ENCODE assay signal across 10 cellular contexts in genomic region chr9:120965344-120966004, GRCh38. TPM values are rescaled to one million over a fixed set of nuclear protein-coding genes. Genes with fewer than 3 reads are reported as not detected.
DNase-seq lines count a peak whose midpoint lies in the region; ATAC-seq and TF ChIP-seq lines count a peak whose summit lies in the region.
"Had no signal": no experiment of that assay in that cellular context is flagged by ENCODE, and none has a peak within 500 bp of the region (broad histone marks: within the 10 kb centered on the region; RNA-seq: fewer than 3 reads in every experiment).

No MANE protein-coding gene starts in this region.

- H4K8ac ChIP-seq in H9 (replicated peaks; ENCODE audit: insufficient read length, low read depth, low read length): no peak overlapping the region

- H4K20me1 ChIP-seq in H9 (ENCODE audit: control insufficient read depth, insufficient read depth, insufficient read length): no peaks in the 10 kb centered on the region

- H3K4me2 ChIP-seq in H9 (ENCODE audit: insufficient read depth, insufficient read length, low read length): no peak overlapping the region

- no peak overlapping the region for H2BK120ac ChIP-seq in H9 (ENCODE audit: low read depth, low read length, poor library complexity, severe bottlenecking)

- no peaks in the 10 kb centered on the region for H3K79me1 ChIP-seq in H9 (ENCODE audit: insufficient read depth, low read depth, low read length, poor library complexity, severe bottlenecking)

- no peak overlapping the region for H2AK5ac ChIP-seq in H9 (ENCODE audit: insufficient read length, low read length)

- no peak overlapping the region for H2BK5ac ChIP-seq in H9 (ENCODE audit: insufficient read length, low read length)

- H4K91ac ChIP-seq in H9 (ENCODE audit: insufficient read length, low read depth, low read length): no peak overlapping the region

- H3K4me1 ChIP-seq in H9 (ENCODE audit: insufficient read depth, low read length): peaks cover 2% of the 10 kb centered on the region; the same call in 1 of the 2 replicates

- DNase-seq in H9 (peak; percentile 53), NCI-H69 (lab: John Stamatoyannopoulos, UW) (peak; percentile 68), foreskin melanocyte (peak; percentile 67), osteocyte (ENCODE audit: extremely low spot score, unreplicated experiment) (no peak), GOT3 (lab: John Stamatoyannopoulos, UW) (no peak), germinal center (ENCODE audit: low spot score) (no peak), MV-4-11 (lab: John Stamatoyannopoulos, UW) (no peak)
- DNase-seq: activated CD8-positive, alpha-beta memory T cell treated with anti-CD3 and anti-CD28 coated beads, Interleukin-2, amount 10 ng/mL, durations not matched to agents 7 days and 5 days had no signal

- no peak overlapping the region for H4K5ac ChIP-seq in H9 (ENCODE audit: insufficient read length, low read depth, low read length)

- no peaks in the 10 kb centered on the region for H3K79me2 ChIP-seq in H9 (ENCODE audit: insufficient read depth, low read length)

- H3K9me3 ChIP-seq in H9 (ENCODE audit: control insufficient read depth, low read depth, low read length): no peaks in the 10 kb centered on the region
- H3K9me3 ChIP-seq: SJCRH30 had no signal

- H3K4ac ChIP-seq in H9 (ENCODE audit: low read depth, low read length): no peak overlapping the region

- no peak overlapping the region for H3K18ac ChIP-seq in H9 (ENCODE audit: insufficient read length, low read depth, low read length)

- no peak overlapping the region for H3K9ac ChIP-seq in H9 (ENCODE audit: extremely low read depth, insufficient read length, low read length)

- H3K9me3 Mint-ChIP-seq in H9 (no peaks in the 10 kb centered on the region), osteocyte (ENCODE audit: unreplicated experiment) (no peaks in the 10 kb centered on the region)

- no peak for TF ChIP-seq CTCF in H9 (conservative IDR thresholded peaks at IDR 0.05)
- TF ChIP-seq CTCF in osteocyte (IDR thresholded peaks at IDR 0.05): no peak

- H3K27me3 ChIP-seq in H9 (ENCODE audit: insufficient read depth, low read length): no peaks in the 10 kb centered on the region
- H3K27me3 ChIP-seq: SJCRH30 had no signal

- no peaks in the 10 kb centered on the region for H3K36me3 Mint-ChIP-seq in H9 (ENCODE audit: insufficient read depth in 1 of 3, low read depth in 3 of 3)
- peaks cover 9% of the 10 kb centered on the region for H3K36me3 Mint-ChIP-seq in osteocyte (ENCODE audit: unreplicated experiment)
- H3K36me3 Mint-ChIP-seq: activated CD8-positive, alpha-beta memory T cell treated with anti-CD3 and anti-CD28 coated beads, Interleukin-2, amount 10 ng/mL, durations not matched to agents 7 days and 5 days had no signal

- no peak for ATAC-seq in GM21723 (IDR thresholded peaks at IDR 0.05; ENCODE audit: unreplicated experiment)
- ATAC-seq: activated CD8-positive, alpha-beta memory T cell treated with anti-CD3 and anti-CD28 coated beads, Interleukin-2, amount 10 ng/mL, durations not matched to agents 7 days and 5 days had no signal

- no peak overlapping the region for H3K27ac ChIP-seq in H9 (ENCODE audit: insufficient read length, low read depth, low read length)
- H3K27ac ChIP-seq: SJCRH30 had no signal

- H3K14ac ChIP-seq in H9 (ENCODE audit: insufficient read depth, low read length): no peak overlapping the region

- H2BK12ac ChIP-seq in H9 (ENCODE audit: insufficient read length, low read depth, low read length): no peak overlapping the region

- no peak overlapping the region for H3K23ac ChIP-seq in H9 (ENCODE audit: insufficient read length, low read depth, low read length)

- no peak overlapping the region for H2BK20ac ChIP-seq in H9 (ENCODE audit: low read depth, low read length, poor library complexity, severe bottlenecking)

- H3K4me3 Mint-ChIP-seq in H9 (peak overlapping the region in 1 of 2 experiments; percentile 44; a peak in 1 of 5 replicates), osteocyte (ENCODE audit: unreplicated experiment) (no peak overlapping the region)
- H3K4me3 Mint-ChIP-seq: activated CD8-positive, alpha-beta memory T cell treated with anti-CD3 and anti-CD28 coated beads, Interleukin-2, amount 10 ng/mL, durations not matched to agents 7 days and 5 days had no signal

- H2BK15ac ChIP-seq in H9 (ENCODE audit: low read depth, low read length): no peak overlapping the region

- H3K27ac Mint-ChIP-seq in H9: peak overlapping the region in 1 of 3 experiments; percentile 97; a peak in 2 of 7 replicates
- peak overlapping the region; percentile 48 for H3K27ac Mint-ChIP-seq in osteocyte (ENCODE audit: unreplicated experiment)
- H3K27ac Mint-ChIP-seq: activated CD8-positive, alpha-beta memory T cell treated with anti-CD3 and anti-CD28 coated beads, Interleukin-2, amount 10 ng/mL, durations not matched to agents 7 days and 5 days had no signal

- H3K27me3 Mint-ChIP-seq in H9 (ENCODE audit: low read depth) (no peaks in the 10 kb centered on the region), osteocyte (ENCODE audit: unreplicated experiment) (no peaks in the 10 kb centered on the region)

- H3T11ph ChIP-seq in H9 (ENCODE audit: low read length): no peak overlapping the region

- H3K23me2 ChIP-seq in H9 (ENCODE audit: insufficient read length, low read depth, low read length, poor library complexity, severe bottlenecking): no peaks in the 10 kb centered on the region

- WGBS in H9 (ENCODE audit: extremely low coverage, insufficient read length, low lambda C conversion rate): no CpG with 5 or more reads among the region's 4 CpGs

- no peak overlapping the region for H2AFZ ChIP-seq in H9 (ENCODE audit: low read length)

- H3K56ac ChIP-seq in H9 (ENCODE audit: insufficient read length, low read depth, low read length): no peak overlapping the region

- H3K4me1 Mint-ChIP-seq in H9 (peaks cover 23 to 33% of the 10 kb centered on the region in 2 experiments), osteocyte (ENCODE audit: unreplicated experiment) (peaks cover 10% of the 10 kb centered on the region)
- H3K4me1 Mint-ChIP-seq: activated CD8-positive, alpha-beta memory T cell treated with anti-CD3 and anti-CD28 coated beads, Interleukin-2, amount 10 ng/mL, durations not matched to agents 7 days and 5 days had no signal

RNA-seq across cellular contexts. Expression of gene TRAF1, which starts 38.9 kb away (rescaled TPM):
- total RNA-seq in H9 (2021): 1.4 and 1.5 TPM in 2 replicates
- total RNA-seq in osteocyte: 7.1 and 7.8 TPM in 2 replicates

Comparison
In these comparisons a context has a peak if more than half of its experiments do, and no peak if none do; other contexts are left out.
1. DNase-seq: peak in H9 (single experiment), NCI-H69 (single experiment) and foreskin melanocyte (single experiment); none in osteocyte (single experiment), GOT3 (single experiment), germinal center (single experiment) and MV-4-11 (single experiment).